In genomic region chr5:42005561-42006153, GRCh38 we compare ENCODE assay signal across 8 cellular contexts.
DNase-seq lines count a peak whose midpoint lies in the region; ATAC-seq, FAIRE-seq and TF ChIP-seq lines count a peak whose summit lies in the region.

No MANE protein-coding gene starts in this region.

- no peaks in the 10 kb centered on the region for H3K4me1 ChIP-seq in PC-9 (replicated peaks; ENCODE audit: insufficient read depth)

- no peak overlapping the region for H3K4me3 ChIP-seq in GM12875 (ENCODE audit: low read depth, low read length)
- H3K4me3 ChIP-seq in PC-9 = no peak overlapping the region

- intact Hi-C loops in PC-9 (cut with micrococcal nuclease; ENCODE audit: unreplicated experiment) = loop anchor here (5.0 kb wide), 1 partner anchor 882 kb away; no protein-coding TSS in a partner anchor
- intact Hi-C loops in activated T-helper 2 cell treated with anti-CD3 and anti-CD28 coated beads, Interferon-gamma antibody, Interleukin-2, Interleukin-4, amounts not matched to agents 10 μg/mL and 5 μg/mL and 100 μg/mL, durations not matched to agents 14 hours and 24 hours and 36 hours (cut with micrococcal nuclease) = loop anchor here (2.0 to 10.0 kb wide), 2 partner anchors 149 to 759 kb away; no protein-coding TSS in a partner anchor

- peak; percentile 79 for ATAC-seq in HG02981 (IDR thresholded peaks at IDR 0.05; ENCODE audit: unreplicated experiment)

- DNase-seq in PC-9 (peak in 1 of 2 experiments; percentile 47), fibroblast of gingiva (ENCODE audit: low read depth) (peak; percentile 24), smooth muscle cell of the brain vasculature (ENCODE audit: low read depth, low spot score) (peak; percentile 4), GOT3 (lab: John Stamatoyannopoulos, UW) (no peak)
- DNase-seq in activated T-helper 2 cell treated with anti-CD3 and anti-CD28 coated beads, Interferon-gamma antibody, Interleukin-2, Interleukin-4, amounts not matched to agents 10 μg/mL and 5 μg/mL and 100 μg/mL, durations not matched to agents 14 hours and 24 hours and 36 hours (ENCODE audit: low spot score) = no peak

- TF ChIP-seq CTCF in GM12875 (IDR thresholded peaks at IDR 0.05; ENCODE audit: borderline replicate concordance, insufficient read depth, low read depth, low read length) (peak; percentile 63; the same call in 1 of the 2 replicates), PC-9 (conservative IDR thresholded peaks at IDR 0.05) (peak; percentile 96)

- FAIRE-seq in A204.1 (lab: Jason Lieb, UNC) = peak; percentile 73

- H4K20me1 ChIP-seq in PC-9 (ENCODE audit: insufficient read depth) = no peaks in the 10 kb centered on the region

- no TSS peak for BruUV-seq in PC-9 (replicated peaks; lab: Mats Ljungman, UMichigan)

- no peaks in the 10 kb centered on the region for H3K27me3 ChIP-seq in PC-9 (ENCODE audit: insufficient read depth, low read depth)

- POLR2A ChIA-PET in PC-9 (lab: Charles Lee; ENCODE audit: unreplicated experiment) = no interaction called here

- H3K36me3 ChIP-seq in PC-9 (ENCODE audit: low read depth) = no peaks in the 10 kb centered on the region

- H3K27ac ChIP-seq in PC-9 = no peak overlapping the region

- no peak overlapping the region for H3K27ac Mint-ChIP-seq in activated T-helper 2 cell treated with anti-CD3 and anti-CD28 coated beads, Interferon-gamma antibody, Interleukin-2, Interleukin-4, amounts not matched to agents 10 μg/mL and 5 μg/mL and 100 μg/mL, durations not matched to agents 14 hours and 24 hours and 36 hours

- H2AFZ ChIP-seq in PC-9 = no peak overlapping the region

- H3K27me3 Mint-ChIP-seq in activated T-helper 2 cell treated with anti-CD3 and anti-CD28 coated beads, Interferon-gamma antibody, Interleukin-2, Interleukin-4, amounts not matched to agents 10 μg/mL and 5 μg/mL and 100 μg/mL, durations not matched to agents 14 hours and 24 hours and 36 hours (ENCODE audit: low read depth) = peaks cover 7% of the 10 kb centered on the region

- H3F3A ChIP-seq in PC-9 (ENCODE audit: insufficient read depth, low read depth) = no peaks in the 10 kb centered on the region

- H3K36me3 Mint-ChIP-seq in activated T-helper 2 cell treated with anti-CD3 and anti-CD28 coated beads, Interferon-gamma antibody, Interleukin-2, Interleukin-4, amounts not matched to agents 10 μg/mL and 5 μg/mL and 100 μg/mL, durations not matched to agents 14 hours and 24 hours and 36 hours (ENCODE audit: low read depth) = no peaks in the 10 kb centered on the region

- H3K4me1 Mint-ChIP-seq in activated T-helper 2 cell treated with anti-CD3 and anti-CD28 coated beads, Interferon-gamma antibody, Interleukin-2, Interleukin-4, amounts not matched to agents 10 μg/mL and 5 μg/mL and 100 μg/mL, durations not matched to agents 14 hours and 24 hours and 36 hours (ENCODE audit: low read depth) = no peaks in the 10 kb centered on the region

- no peak overlapping the region for H3K4me3 Mint-ChIP-seq in activated T-helper 2 cell treated with anti-CD3 and anti-CD28 coated beads, Interferon-gamma antibody, Interleukin-2, Interleukin-4, amounts not matched to agents 10 μg/mL and 5 μg/mL and 100 μg/mL, durations not matched to agents 14 hours and 24 hours and 36 hours (ENCODE audit: low read depth)

- H3K4me2 ChIP-seq in PC-9 = no peak overlapping the region

- H3K9me2 ChIP-seq in PC-9 (ENCODE audit: insufficient read depth) = no peaks in the 10 kb centered on the region

- no peaks in the 10 kb centered on the region for H3K9me3 ChIP-seq in PC-9 (ENCODE audit: insufficient read depth, low read depth)

- CTCF ChIA-PET in PC-9 (lab: Charles Lee) = no interaction called here

- no peaks in the 10 kb centered on the region for H3K9me3 Mint-ChIP-seq in activated T-helper 2 cell treated with anti-CD3 and anti-CD28 coated beads, Interferon-gamma antibody, Interleukin-2, Interleukin-4, amounts not matched to agents 10 μg/mL and 5 μg/mL and 100 μg/mL, durations not matched to agents 14 hours and 24 hours and 36 hours

- no peaks in the 10 kb centered on the region for H3K79me2 ChIP-seq in PC-9 (ENCODE audit: low read depth)

Comparison
In these comparisons a context has a peak if more than half of its experiments do, and no peak if none do; other contexts are left out.
1. DNase-seq: peak in fibroblast of gingiva (single experiment) and smooth muscle cell of the brain vasculature (single experiment); none in GOT3 (single experiment) and activated T-helper 2 cell treated with anti-CD3 and anti-CD28 coated beads, Interferon-gamma antibody, Interleukin-2, Interleukin-4, amounts not matched to agents 10 μg/mL and 5 μg/mL and 100 μg/mL, durations not matched to agents 14 hours and 24 hours and 36 hours (single experiment).